23 cellular contexts compared by ENCODE assay signal in the genomic region with DNA sequence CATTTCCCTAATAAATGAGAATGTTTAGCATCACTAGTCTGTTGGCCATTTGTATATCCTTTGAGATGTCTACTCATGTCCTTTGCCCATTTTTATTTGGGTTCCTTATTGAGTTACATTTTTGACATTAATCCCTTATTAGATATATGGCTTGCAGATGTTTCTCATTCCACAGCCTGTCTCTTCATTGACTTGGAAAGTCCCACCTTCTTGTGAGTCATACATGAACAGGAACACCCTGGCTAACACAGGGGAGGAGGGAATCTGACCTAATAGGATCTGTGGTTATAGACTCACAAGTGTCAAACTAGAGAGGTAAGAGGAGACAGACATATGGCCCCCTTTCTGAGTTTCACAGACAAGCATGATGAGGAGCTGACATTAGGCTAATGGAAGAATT. TPM values are rescaled to one million over a fixed set of nuclear protein-coding genes. Genes with fewer than 3 reads are reported as not detected.
DNase-seq lines count a peak whose midpoint lies in the region; ATAC-seq and TF ChIP-seq lines count a peak whose summit lies in the region.
"Had no signal": no experiment of that assay in that cellular context is flagged by ENCODE, and none has a peak within 500 bp of the region (broad histone marks: within the 10 kb centered on the region; RNA-seq: fewer than 3 reads in every experiment).

No MANE protein-coding gene starts in this region.

- TF ChIP-seq POLR2A in gastrocnemius medialis (IDR thresholded peaks at IDR 0.05), result no peak

- no peaks in the 10 kb centered on the region; the same call in 1 of the 2 replicates for H3K27me3 Mint-ChIP-seq in HFFc6 (ENCODE audit: insufficient read depth)
- H3K27me3 Mint-ChIP-seq in endodermal cell (ENCODE audit: insufficient read depth), result peaks cover 6% of the 10 kb centered on the region
- H3K27me3 Mint-ChIP-seq: activated naive CD4-positive, alpha-beta T cell treated with anti-CD3 and anti-CD28 coated beads, Interleukin-2, amount 10 ng/mL, durations not matched to agents 7 days and 5 days had no signal

- intact Hi-C loops in gastrocnemius medialis (cut with DNase I; ENCODE audit: low total_unique reads), result no loop called here

- H3K4me3 ChIP-seq in endodermal cell (ENCODE audit: low read length), result no peak overlapping the region
- H3K4me3 ChIP-seq in skeletal muscle cell (ENCODE audit: low read depth, low read length), result no peak overlapping the region
- H3K4me3 ChIP-seq in gastrocnemius medialis, result no peak overlapping the region
- H3K4me3 ChIP-seq in right atrium auricular region, result no peak overlapping the region
- H3K4me3 ChIP-seq: gastroesophageal sphincter, right lobe of liver, testis had no signal

- H3K36me3 Mint-ChIP-seq in HFFc6 (ENCODE audit: low read depth), result no peaks in the 10 kb centered on the region
- no peaks in the 10 kb centered on the region for H3K36me3 Mint-ChIP-seq in endodermal cell (ENCODE audit: low read depth)
- H3K36me3 Mint-ChIP-seq: activated naive CD4-positive, alpha-beta T cell treated with anti-CD3 and anti-CD28 coated beads, Interleukin-2, amount 10 ng/mL, durations not matched to agents 7 days and 5 days; CD14-positive monocyte; immature natural killer cell; mesothelial cell of epicardium had no signal

- no peak overlapping the region for H3K9ac ChIP-seq in endodermal cell (ENCODE audit: extremely low read depth, low read length, poor library complexity, severe bottlenecking)

- no peak overlapping the region for H3K27ac Mint-ChIP-seq in HFFc6
- H3K27ac Mint-ChIP-seq in endodermal cell, result no peak overlapping the region
- H3K27ac Mint-ChIP-seq: activated naive CD4-positive, alpha-beta T cell treated with anti-CD3 and anti-CD28 coated beads, Interleukin-2, amount 10 ng/mL, durations not matched to agents 7 days and 5 days; CD14-positive monocyte; immature natural killer cell; mesothelial cell of epicardium had no signal

- no peak for ATAC-seq in gastrocnemius medialis
- ATAC-seq: gastroesophageal sphincter had no signal

- in situ Hi-C loops in gastrocnemius medialis (cut with MboI; ENCODE audit: low sequenced_read_pairs in 4 of 4), result no loop called here

- DNase-seq in HFFc6, result peak; percentile 44
- DNase-seq in RPMI7951 (ENCODE audit: low read depth), result peak; percentile 83
- DNase-seq in endodermal cell, result peak; percentile 6
- DNase-seq in skeletal muscle cell (ENCODE audit: low read depth), result peak; percentile 54
- no peak for DNase-seq in gastrocnemius medialis
- no peak for DNase-seq in right atrium auricular region (ENCODE audit: low spot score)
- no peak for DNase-seq in DMS79 treated with DMSO at 0.1 percent for 48 hours (lab: John Stamatoyannopoulos, UW)
- DNase-seq: activated CD4-positive, alpha-beta T cell treated with anti-CD3 and anti-CD28 coated beads for 4 hours; activated CD8-positive, alpha-beta memory T cell treated with anti-CD3 and anti-CD28 coated beads, Interleukin-2, amount 50 U/mL, for 48 hours; activated naive CD4-positive, alpha-beta T cell treated with anti-CD3 and anti-CD28 coated beads, Interleukin-2, amount 10 ng/mL, durations not matched to agents 7 days and 5 days; effector CD4-positive, alpha-beta T cell; immature natural killer cell; NCI-H1105 treated with DMSO at 0.1 percent for 48 hours; NCI-H2171; right lobe of liver; SIG-M5; stimulated activated CD4-positive, alpha-beta T cell treated with anti-CD3 and anti-CD28 coated beads, Interleukin-4, amount 100 ng/mL, for 1 hour; stimulated activated CD8-positive, alpha-beta memory T cell treated with anti-CD3 and anti-CD28 coated beads, Interleukin-4, amount 100 ng/mL, for 48 hours; T1000; testis had no signal

- no peak for TF ChIP-seq CTCF in HFFc6 (IDR thresholded peaks at IDR 0.05)
- no peak for TF ChIP-seq CTCF in endodermal cell (conservative IDR thresholded peaks at IDR 0.05)
- no peak for TF ChIP-seq CTCF in gastrocnemius medialis (IDR thresholded peaks at IDR 0.05 in 4 of 5, conservative IDR thresholded peaks at IDR 0.05 in 1 of 5)
- no peak for TF ChIP-seq CTCF in right atrium auricular region (IDR thresholded peaks at IDR 0.05)

- H3K9me3 ChIP-seq in endodermal cell (ENCODE audit: control insufficient read depth, low read length), result no peaks in the 10 kb centered on the region
- no peaks in the 10 kb centered on the region for H3K9me3 ChIP-seq in gastrocnemius medialis
- H3K9me3 ChIP-seq in right atrium auricular region, result no peaks in the 10 kb centered on the region
- H3K9me3 ChIP-seq: gastroesophageal sphincter, right lobe of liver, testis had no signal

- H3K4me3 Mint-ChIP-seq in HFFc6, result no peak overlapping the region
- no peak overlapping the region for H3K4me3 Mint-ChIP-seq in endodermal cell
- H3K4me3 Mint-ChIP-seq: activated naive CD4-positive, alpha-beta T cell treated with anti-CD3 and anti-CD28 coated beads, Interleukin-2, amount 10 ng/mL, durations not matched to agents 7 days and 5 days; CD14-positive monocyte; immature natural killer cell; mesothelial cell of epicardium had no signal

- H3K36me3 ChIP-seq in endodermal cell (ENCODE audit: control insufficient read depth, insufficient read depth, low read length) (no peaks in the 10 kb centered on the region), gastrocnemius medialis (no peaks in the 10 kb centered on the region), right atrium auricular region (no peaks in the 10 kb centered on the region)
- H3K36me3 ChIP-seq: gastroesophageal sphincter, right lobe of liver had no signal

- no peaks in the 10 kb centered on the region for H3K4me1 ChIP-seq in endodermal cell (ENCODE audit: control insufficient read depth, insufficient read depth, low read length)
- no peaks in the 10 kb centered on the region for H3K4me1 ChIP-seq in gastrocnemius medialis
- no peaks in the 10 kb centered on the region for H3K4me1 ChIP-seq in right atrium auricular region
- H3K4me1 ChIP-seq: gastroesophageal sphincter, right lobe of liver, testis had no signal

- H3K27me3 ChIP-seq in endodermal cell (ENCODE audit: control insufficient read depth, insufficient read depth, low read length, poor library complexity, severe bottlenecking), result no peaks in the 10 kb centered on the region
- no peaks in the 10 kb centered on the region for H3K27me3 ChIP-seq in gastrocnemius medialis
- H3K27me3 ChIP-seq in right atrium auricular region, result no peaks in the 10 kb centered on the region
- H3K27me3 ChIP-seq: gastroesophageal sphincter, right lobe of liver, testis had no signal

- H3K9me3 Mint-ChIP-seq in HFFc6 (peaks cover 4% of the 10 kb centered on the region; the same call in 1 of the 2 replicates), endodermal cell (no peaks in the 10 kb centered on the region)

- H3K4me1 Mint-ChIP-seq in HFFc6 (ENCODE audit: low read depth) (peaks cover 24% of the 10 kb centered on the region), endodermal cell (no peaks in the 10 kb centered on the region)
- H3K4me1 Mint-ChIP-seq: activated naive CD4-positive, alpha-beta T cell treated with anti-CD3 and anti-CD28 coated beads, Interleukin-2, amount 10 ng/mL, durations not matched to agents 7 days and 5 days; CD14-positive monocyte; immature natural killer cell; mesothelial cell of epicardium had no signal

- H3K27ac ChIP-seq in endodermal cell (ENCODE audit: low read depth, low read length) (no peak overlapping the region), gastrocnemius medialis (no peak overlapping the region), right atrium auricular region (no peak overlapping the region)
- H3K27ac ChIP-seq: gastroesophageal sphincter, right lobe of liver, testis had no signal

RNA-seq across cellular contexts. Expression of a gene that starts 11.5 kb away (rescaled TPM):
- total RNA-seq in HFFc6 (2021; fragmentation: NEBNext Ultra II Directional; extraction: Animal tissue kit (Norgen Biotek cat#: 25700)), result not detected
- total RNA-seq in RPMI7951 (2014; rRNA removed; shearing (Covaris generic)), result 0.10 and 0.24 TPM in 2 replicates
- total RNA-seq in endodermal cell (not detected), gastrocnemius medialis (not detected), right atrium auricular region (not detected)
- not detected for polyA plus RNA-seq in endodermal cell (2013, experiment 1 of 2)
- not detected for polyA plus RNA-seq in endodermal cell (2013, experiment 2 of 2)
- total RNA-seq: gastroesophageal sphincter, mesothelial cell of epicardium, right lobe of liver, testis had no signal
- polyA plus RNA-seq: CD14-positive monocyte, immature natural killer cell had no signal

Comparison
In these comparisons a context has a peak if more than half of its experiments do, and no peak if none do; other contexts are left out.
1. DNase-seq: peak in HFFc6 (single experiment), RPMI7951 (single experiment), endodermal cell (single experiment) and skeletal muscle cell (single experiment); none in gastrocnemius medialis (0 of 2), right atrium auricular region (single experiment) and DMS79 treated with DMSO at 0.1 percent for 48 hours (single experiment).